22 cellular contexts compared by ENCODE assay signal in genomic region chr9:28105001-28105400, GRCh38.
"Had no signal": no experiment of that assay in that cellular context is flagged by ENCODE, and none has a peak within 500 bp of the region (broad histone marks: within the 10 kb centered on the region; RNA-seq: fewer than 3 reads in every experiment).

No MANE protein-coding gene starts in this region.

- H3K36me3 ChIP-seq: ascending aorta, cardiac muscle cell had no signal

- H3K4me1 ChIP-seq: ascending aorta had no signal

- H3K4me3 ChIP-seq: ascending aorta, cardiac muscle cell had no signal

- FAIRE-seq: TTC549 had no signal

- H3K27ac ChIP-seq: ascending aorta, cardiac muscle cell had no signal

- H3K27me3 ChIP-seq: ascending aorta, cardiac muscle cell had no signal

- DNase-seq: activated CD4-positive, alpha-beta T cell treated with anti-CD3 and anti-CD28 coated beads, Interleukin-2, amount 10 ng/mL, durations not matched to agents 24 days and 14 days; activated CD4-positive, alpha-beta T cell treated with anti-CD3 and anti-CD28 coated beads, Interleukin-2, amount 50 U/mL, for 4 hours; activated CD8-positive, alpha-beta T cell treated with anti-CD3 and anti-CD28 coated beads for 36 hours; activated gamma-delta T cell; activated naive CD4-positive, alpha-beta T cell treated with Interleukin-2 at 50 U/mL for 16 hours; activated naive CD8-positive, alpha-beta T cell treated with anti-CD3 and anti-CD28 coated beads, Interleukin-2, amount 10 ng/mL, durations not matched to agents 7 days and 5 days; activated T-cell treated with anti-CD3 and anti-CD28 coated beads, Interleukin-2, amount 50 U/mL, for 24 hours; Karpas-422; KBM-7; NCI-H1048; NCI-H1436 treated with DMSO at 0.1 percent for 48 hours; NCI-H1930; NCI-H2081 treated with DMSO at 0.1 percent for 48 hours; NCI-H2171; NCI-H510A; NCI-H526; NCI-H748 treated with DMSO at 0.1 percent for 48 hours; SHP77 treated with DMSO at 0.1 percent for 48 hours; SW 1271 had no signal

- H3K9me3 ChIP-seq: ascending aorta had no signal
